In genomic region chr6:71043902-71044301, GRCh38 we compare ENCODE assay signal across 12 cellular contexts.
A peak's percentile ranks its signal among the peaks of the same experiment; 100 is the strongest.
DNase-seq lines count a peak whose midpoint lies in the region; ATAC-seq and TF ChIP-seq lines count a peak whose summit lies in the region.
"Had no signal": no experiment of that assay in that cellular context is flagged by ENCODE, and none has a peak within 500 bp of the region (broad histone marks: within the 10 kb centered on the region; RNA-seq: fewer than 3 reads in every experiment).

No MANE protein-coding gene starts in this region.

- no peak for TF ChIP-seq POLR2A in spleen (IDR thresholded peaks at IDR 0.05)

- peaks cover 15 to 17% of the 10 kb centered on the region in 2 donors for H3K27me3 Mint-ChIP-seq in effector memory CD8-positive, alpha-beta T cell

- intact Hi-C loops in spleen (cut with DNase I; ENCODE audit: low total_unique reads), result no loop called here

- ATAC-seq in HG03103 (IDR thresholded peaks at IDR 0.05; ENCODE audit: low read depth, unreplicated experiment) (peak; percentile 53), foreskin keratinocyte (peak; percentile 32), GM19455 (IDR thresholded peaks at IDR 0.05; ENCODE audit: unreplicated experiment) (no peak)
- ATAC-seq in effector memory CD8-positive, alpha-beta T cell (replicated peaks), result no peak
- ATAC-seq: left colon had no signal

- no peak overlapping the region for H3K4me3 Mint-ChIP-seq in effector memory CD8-positive, alpha-beta T cell
- H3K4me3 Mint-ChIP-seq: activated CD4-positive, alpha-beta memory T cell treated with anti-CD3 and anti-CD28 coated beads, Interleukin-2, amount 10 ng/mL, durations not matched to agents 7 days and 5 days had no signal

- no peaks in the 10 kb centered on the region for H3K36me3 Mint-ChIP-seq in effector memory CD8-positive, alpha-beta T cell (ENCODE audit: insufficient read depth)

- no peaks in the 10 kb centered on the region for H3K4me1 Mint-ChIP-seq in effector memory CD8-positive, alpha-beta T cell (ENCODE audit: low read depth in 2 of 2)
- H3K4me1 Mint-ChIP-seq: activated CD4-positive, alpha-beta memory T cell treated with anti-CD3 and anti-CD28 coated beads, Interleukin-2, amount 10 ng/mL, durations not matched to agents 7 days and 5 days had no signal

- H3K27me3 ChIP-seq in foreskin keratinocyte (peaks cover 6% of the 10 kb centered on the region), spleen (replicated peaks in 1 of 7) (no peaks in the 10 kb centered on the region)

- H3K27ac ChIP-seq in foreskin keratinocyte (no peak overlapping the region), spleen (no peak overlapping the region)
- H3K27ac ChIP-seq: SK-N-MC had no signal

- TF ChIP-seq CTCF in foreskin keratinocyte (conservative IDR thresholded peaks at IDR 0.05) (no peak), spleen (IDR thresholded peaks at IDR 0.05 in 8 of 11, conservative IDR thresholded peaks at IDR 0.05 in 3 of 11) (no peak)

- no peak overlapping the region for H3K27ac Mint-ChIP-seq in effector memory CD8-positive, alpha-beta T cell
- H3K27ac Mint-ChIP-seq: activated CD4-positive, alpha-beta memory T cell treated with anti-CD3 and anti-CD28 coated beads, Interleukin-2, amount 10 ng/mL, durations not matched to agents 7 days and 5 days had no signal

- no peak overlapping the region for H3K4me3 ChIP-seq in spleen
- H3K4me3 ChIP-seq: SK-N-MC had no signal

- no peaks in the 10 kb centered on the region for H3K9me3 ChIP-seq in spleen

- peak; percentile 18 for DNase-seq in ELF-1 (ENCODE audit: low read depth, low spot score)
- DNase-seq in RKO (ENCODE audit: low spot score), result peak; percentile 44
- DNase-seq in foreskin keratinocyte, result peak; percentile 13 to 38
- no peak for DNase-seq in KG1 (lab: John Stamatoyannopoulos, UW)
- no peak for DNase-seq in spleen
- no peak for DNase-seq in effector memory CD8-positive, alpha-beta T cell
- DNase-seq: activated CD4-positive, alpha-beta memory T cell treated with anti-CD3 and anti-CD28 coated beads, Interleukin-2, amount 10 ng/mL, durations not matched to agents 7 days and 5 days; left colon; MM.1S had no signal

- no peaks in the 10 kb centered on the region for H3K36me3 ChIP-seq in spleen

- H3K4me1 ChIP-seq in foreskin keratinocyte, result no peaks in the 10 kb centered on the region
- no peaks in the 10 kb centered on the region for H3K4me1 ChIP-seq in spleen

- no peaks in the 10 kb centered on the region for H3K9me3 Mint-ChIP-seq in effector memory CD8-positive, alpha-beta T cell
- H3K9me3 Mint-ChIP-seq: activated CD4-positive, alpha-beta memory T cell treated with anti-CD3 and anti-CD28 coated beads, Interleukin-2, amount 10 ng/mL, durations not matched to agents 7 days and 5 days had no signal

- WGBS in spleen, 5 donors, result 7 to 24% (median 11%) methylated on average over 1 of the region's 1 CpG

Comparison
In these comparisons a context has a peak if more than half of its experiments do, and no peak if none do; other contexts are left out.
1. DNase-seq: peak in ELF-1 (single experiment), RKO (single experiment) and foreskin keratinocyte (2 of 2); none in KG1 (single experiment), spleen (single experiment) and effector memory CD8-positive, alpha-beta T cell (0 of 3).
2. ATAC-seq: peak in HG03103 (single experiment) and foreskin keratinocyte (single experiment); none in GM19455 (single experiment) and effector memory CD8-positive, alpha-beta T cell (single experiment).